In the genomic region with DNA sequence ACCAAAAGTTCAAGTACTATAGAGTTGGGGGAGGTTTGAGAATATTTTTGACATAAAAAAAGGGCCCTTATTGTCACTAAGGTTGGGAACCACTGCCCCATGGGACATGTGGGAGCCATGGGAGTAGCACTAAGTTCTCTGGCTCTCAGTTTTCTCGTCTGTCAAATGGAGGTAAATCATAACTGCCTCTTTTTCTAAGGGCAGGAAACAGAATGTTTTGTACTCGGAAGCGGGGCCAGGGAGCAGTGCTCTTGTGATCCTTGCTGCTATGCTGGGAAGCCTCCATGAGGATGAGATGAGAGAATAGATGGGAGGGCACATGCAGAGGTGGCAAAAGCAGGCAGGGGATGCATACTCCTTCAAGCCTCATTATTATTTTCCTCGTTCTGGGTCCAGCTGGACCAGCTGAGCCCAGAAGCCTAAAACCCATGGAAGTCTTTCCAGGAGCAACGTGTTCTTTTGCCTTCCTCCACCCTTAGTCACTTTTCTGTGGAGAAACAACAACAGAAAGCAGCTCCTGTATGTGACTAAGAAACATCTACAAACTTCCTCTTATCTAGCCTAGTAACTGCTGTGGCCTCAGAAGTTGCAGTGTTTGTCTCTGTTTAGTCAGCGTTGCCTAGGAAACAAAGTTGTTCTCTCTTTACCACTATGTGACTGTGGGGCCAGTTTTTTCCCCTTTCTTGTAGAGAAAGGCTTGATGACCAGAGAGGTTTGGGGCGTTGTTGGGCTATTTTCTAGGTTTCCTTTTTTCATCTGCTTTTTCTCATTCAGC, we compare ENCODE assay signal across 8 cellular contexts.
A peak's percentile ranks its signal among the peaks of the same experiment; 100 is the strongest.
DNase-seq lines count a peak whose midpoint lies in the region; ATAC-seq, FAIRE-seq and TF ChIP-seq lines count a peak whose summit lies in the region.

No MANE protein-coding gene starts in this region.

- peaks cover 12 to 19% of the 10 kb centered on the region in 2 donors for H3K36me3 ChIP-seq in kidney (ENCODE audit: control insufficient read depth in 1 of 2, insufficient read depth in 2 of 2, low read length in 2 of 2)

- peaks cover 50% of the 10 kb centered on the region for H3K4me1 Mint-ChIP-seq in brain

- DNase-seq in SIG-M5 treated with dmso at 0.1 percent for 504 hours (lab: John Stamatoyannopoulos, UW; ENCODE audit: unreplicated experiment) = peak; percentile 95
- DNase-seq in kidney = no peak
- peak; percentile 16 for DNase-seq in stimulated activated CD8-positive, alpha-beta memory T cell treated with anti-CD3 and anti-CD28 coated beads, Interleukin-12 subunit alpha, Interleukin-12 subunit beta, amount 100 ng/mL, for 24 hours (ENCODE audit: extremely low read depth)
- no peak for DNase-seq in D721Med (ENCODE audit: insufficient read length, low spot score)

- intact Hi-C loops in kidney (cut with DNase I) = no loop called here

- peak overlapping the region in 1 of 2 donors; percentile 40 for H3K9ac ChIP-seq in kidney (ENCODE audit: low read length in 2 of 2)

- no peak for TF ChIP-seq CTCF in C4-2B (conservative IDR thresholded peaks at IDR 0.05)
- TF ChIP-seq CTCF in brain (conservative IDR thresholded peaks at IDR 0.05) = no peak
- no peak for TF ChIP-seq CTCF in kidney (IDR thresholded peaks at IDR 0.05; ENCODE audit: borderline replicate concordance, extremely low read depth, insufficient read depth)
- no peak for TF ChIP-seq CTCF in D721Med (IDR thresholded peaks at IDR 0.05; ENCODE audit: insufficient read depth, missing control alignments)

- peak overlapping the region in 2 of 5 experiments; percentile 26 to 72 for H3K4me3 Mint-ChIP-seq in brain

- peaks cover 27% of the 10 kb centered on the region for H3K36me3 Mint-ChIP-seq in brain

- H3K9me3 Mint-ChIP-seq in brain = no peaks in the 10 kb centered on the region

- peaks cover 15% of the 10 kb centered on the region for H3K27me3 Mint-ChIP-seq in brain

- H3K4me1 ChIP-seq in kidney (ENCODE audit: control insufficient read depth in 1 of 2, insufficient read depth in 1 of 2, low read depth in 1 of 2, low read length in 2 of 2) = peaks cover 0 to 12% of the 10 kb centered on the region in 2 donors

- H3K27ac Mint-ChIP-seq in brain = peak overlapping the region in 3 of 5 experiments; percentile 36 to 95 (median 83)

- peak overlapping the region; percentile 37; the same call in 1 of the 2 replicates for H3K27ac ChIP-seq in C4-2B
- peak overlapping the region; percentile 60 to 74 for H3K27ac ChIP-seq in kidney (ENCODE audit: low read depth in 2 of 2, low read length in 2 of 2)

- ATAC-seq in GM19328 (IDR thresholded peaks at IDR 0.05; ENCODE audit: unreplicated experiment) = peak; percentile 100
- ATAC-seq in HG03196 (IDR thresholded peaks at IDR 0.05; ENCODE audit: unreplicated experiment) = peak; percentile 81

- H3K4me3 ChIP-seq in kidney (ENCODE audit: low read length in 2 of 2) = no peak overlapping the region

- no peaks in the 10 kb centered on the region for H3K9me3 ChIP-seq in kidney (ENCODE audit: control insufficient read depth in 1 of 2, low read length in 2 of 2)

- FAIRE-seq in kidney (lab: Jason Lieb, UNC) (peak; percentile 94), D721Med (lab: Jason Lieb, UNC) (no peak)

Comparison
In these comparisons a context has a peak if more than half of its experiments do, and no peak if none do; other contexts are left out.
1. DNase-seq: peak in SIG-M5 treated with dmso at 0.1 percent for 504 hours (single experiment) and stimulated activated CD8-positive, alpha-beta memory T cell treated with anti-CD3 and anti-CD28 coated beads, Interleukin-12 subunit alpha, Interleukin-12 subunit beta, amount 100 ng/mL, for 24 hours (single experiment); none in kidney (single experiment) and D721Med (single experiment).